1 cellular context compared by ENCODE assay signal in the genomic region with DNA sequence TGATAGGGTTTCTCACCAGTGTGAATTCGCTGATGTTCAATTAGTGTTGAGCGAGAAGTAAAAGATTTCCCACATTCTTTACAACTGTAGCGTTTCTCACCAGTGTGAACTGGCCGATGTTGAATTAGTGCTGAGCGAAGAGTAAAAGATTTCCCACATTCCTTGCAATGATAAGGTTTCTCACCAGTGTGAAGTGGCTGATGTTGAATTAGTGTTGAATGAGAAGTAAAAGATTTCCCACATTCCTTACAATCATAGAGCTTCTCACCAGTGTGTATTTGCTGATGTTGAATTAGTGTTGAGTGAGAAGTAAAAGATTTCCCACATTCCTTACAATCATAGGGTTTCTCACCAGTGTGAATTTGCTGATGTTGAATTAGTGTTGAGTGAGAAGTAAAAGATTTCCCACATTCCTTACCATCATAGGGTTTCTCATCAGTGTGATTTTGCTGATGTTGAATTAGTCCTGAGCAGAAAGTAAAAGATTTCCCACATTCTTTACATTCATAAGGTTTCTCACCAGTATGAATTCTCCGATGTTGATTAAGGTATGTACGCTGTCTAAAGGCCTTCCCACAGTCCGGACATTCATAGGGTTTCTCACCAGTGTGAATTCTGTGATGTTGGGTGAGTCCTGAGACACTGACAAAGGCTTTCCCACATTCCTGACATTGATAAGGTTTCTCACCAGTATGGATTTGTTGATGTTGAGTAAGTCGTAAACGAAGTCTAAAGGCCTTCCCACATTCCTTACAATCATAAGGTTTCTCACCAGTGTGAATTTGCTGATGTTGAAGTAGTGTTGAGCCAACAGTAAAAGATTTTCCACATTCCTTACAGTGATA.
TF ChIP-seq lines count a peak whose summit lies in the region.

No MANE protein-coding gene starts in this region.

TF ChIP-seq in H1, 55 proteins besides CTCF, POLR2A, EP300 and RAD21:
- no peak for TF ChIP-seq KDM5A (IDR thresholded peaks at IDR 0.05; ENCODE audit: low read length)
- TF ChIP-seq ZNF274 (IDR thresholded peaks at IDR 0.05; ENCODE audit: borderline replicate concordance, extremely low read depth, low read length) = peak; percentile 42
